8 cellular contexts compared by ENCODE assay signal in the genomic region with DNA sequence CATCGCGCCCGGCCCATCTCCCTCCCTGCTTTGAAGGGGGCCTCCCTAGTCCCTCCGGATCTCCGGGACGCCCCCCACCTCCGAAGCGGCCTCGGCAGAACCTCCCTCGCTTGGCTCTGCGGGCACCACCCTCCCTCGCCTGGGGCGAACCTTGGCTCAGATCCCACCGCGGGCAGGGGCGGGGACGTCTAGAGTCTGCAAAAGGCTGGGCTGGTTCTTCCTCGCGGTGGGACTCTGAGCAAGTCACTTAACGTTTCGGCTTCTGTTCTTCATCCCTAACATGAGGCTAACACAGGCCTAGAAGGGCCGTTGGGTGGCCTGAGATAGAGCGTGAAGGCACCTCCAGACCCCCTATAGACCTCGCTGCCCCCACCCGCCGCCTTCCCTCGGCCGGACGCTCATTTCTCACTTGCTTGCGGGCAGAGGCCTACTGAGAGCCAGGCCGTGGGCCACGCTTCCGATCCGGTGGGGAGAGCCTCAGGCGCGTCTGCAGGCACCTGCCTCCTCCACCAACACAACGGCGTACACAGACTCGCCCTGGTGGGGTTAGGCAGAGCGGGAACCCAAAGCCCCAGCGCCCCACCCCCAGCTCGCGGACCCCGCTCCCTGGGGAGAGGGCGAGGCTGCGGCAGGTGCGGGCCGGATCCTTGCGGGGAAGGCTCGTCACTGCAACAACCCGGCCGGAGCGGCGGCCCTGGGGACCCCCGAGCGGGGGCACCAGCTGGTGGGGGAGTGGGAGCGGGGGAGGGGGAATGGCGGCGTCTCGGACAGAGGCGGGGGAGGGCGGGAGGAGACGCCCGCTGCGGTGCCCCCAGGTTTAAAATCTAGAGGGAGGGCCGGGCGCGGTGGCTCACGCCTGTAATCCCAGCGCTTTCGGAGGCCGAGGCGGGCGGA. TPM values are rescaled to one million over a fixed set of nuclear protein-coding genes. Genes with fewer than 3 reads are reported as not detected.
DNase-seq lines count a peak whose midpoint lies in the region; ATAC-seq, FAIRE-seq and TF ChIP-seq lines count a peak whose summit lies in the region.

No MANE protein-coding gene starts in this region.

- no peaks in the 10 kb centered on the region for H3K9me3 ChIP-seq in Peyer's patch
- H3K9me3 ChIP-seq in cardiac muscle cell (ENCODE audit: low read depth), result no peaks in the 10 kb centered on the region
- H3K9me3 ChIP-seq in vagina, result no peaks in the 10 kb centered on the region

- H3K27me3 ChIP-seq in Peyer's patch (no peaks in the 10 kb centered on the region), cardiac muscle cell (no peaks in the 10 kb centered on the region), vagina (no peaks in the 10 kb centered on the region)

- TF ChIP-seq CTCF in Peyer's patch (IDR thresholded peaks at IDR 0.05) (peak in 1 of 6 experiments; percentile 2), cardiac muscle cell (IDR thresholded peaks at IDR 0.05; ENCODE audit: low read depth, low read length) (no peak), vagina (IDR thresholded peaks at IDR 0.05) (no peak)

- TF ChIP-seq POLR2A in GM12891 (IDR thresholded peaks at IDR 0.05; ENCODE audit: low read depth, low read length), result no peak
- TF ChIP-seq POLR2A in Peyer's patch (IDR thresholded peaks at IDR 0.05), result peak; percentile 20 to 48
- TF ChIP-seq POLR2A in vagina (IDR thresholded peaks at IDR 0.05), result peak in 1 of 2 donors; percentile 5

- peak overlapping the region; percentile 88 to 99 (median 94) for H3K27ac ChIP-seq in Peyer's patch
- H3K27ac ChIP-seq in cardiac muscle cell, result peak overlapping the region; percentile 99
- peak overlapping the region; percentile 98 for H3K27ac ChIP-seq in vagina

- ATAC-seq in HG02973 (IDR thresholded peaks at IDR 0.05; ENCODE audit: unreplicated experiment) (no peak), GM21381 (IDR thresholded peaks at IDR 0.05; ENCODE audit: unreplicated experiment) (no peak)

- H3K4me3 ChIP-seq in Peyer's patch (peak overlapping the region; percentile 63 to 88 (median 73)), cardiac muscle cell (peak overlapping the region; percentile 33), vagina (peak overlapping the region; percentile 70 to 96)

- H3K36me3 ChIP-seq in Peyer's patch (peaks cover 0 to 20% (median 0%) of the 10 kb centered on the region in 3 donors), cardiac muscle cell (peaks cover 2% of the 10 kb centered on the region), vagina (peaks cover 0 to 16% of the 10 kb centered on the region in 2 donors)

- DNase-seq in GM12891 (ENCODE audit: insufficient read length, low spot score) (peak; percentile 69), Peyer's patch (peak; percentile 78 to 93 (median 91)), cardiac muscle cell (ENCODE audit: low read depth in 1 of 2, low spot score in 1 of 2) (peak; percentile 48 to 49), retina (peak; percentile 64), vagina (ENCODE audit: extremely low spot score in 2 of 2) (no peak)
- peak; percentile 84 for DNase-seq in activated naive CD4-positive, alpha-beta T cell treated with Interleukin-2 at 50 U/mL for 16 hours

- peak; percentile 95 for FAIRE-seq in GM12891 (lab: Jason Lieb, UNC)

- H3K4me1 ChIP-seq in Peyer's patch (peaks cover 3 to 70% (median 26%) of the 10 kb centered on the region in 4 donors), cardiac muscle cell (ENCODE audit: low read depth) (peaks cover 9% of the 10 kb centered on the region), vagina (peaks cover 73% of the 10 kb centered on the region)

- intact Hi-C loops in vagina (cut with DNase I), result loop anchor here (1.0 kb wide), 1 partner anchor 31 kb away; the partner anchor contains the start of gene CRK

TF ChIP-seq in GM12891, 5 proteins besides CTCF, POLR2A, EP300 and RAD21:
- TF ChIP-seq POLR2AphosphoS5 (IDR thresholded peaks at IDR 0.05; ENCODE audit: low read depth, low read length), result 0 out of 2 replicates have a peak, but pooled peaks have one; percentile 5
- no peak for TF ChIP-seq PAX5 (IDR thresholded peaks at IDR 0.05; ENCODE audit: insufficient read depth, low read length, severe bottlenecking)

RNA-seq across cellular contexts. Expression of gene MYO1C, which starts 5.4 kb away (rescaled TPM):
- polyA plus RNA-seq in GM12891 (2012; ENCODE audit: low read depth, missing spikeins), result 50.6 TPM
- 100 to 1,000 TPM; 144 to 232 (median 179) TPM for total RNA-seq in Peyer's patch
- 43.7 and 63.9 TPM in 2 replicates for total RNA-seq in cardiac muscle cell
- polyA plus RNA-seq in cardiac muscle cell, result 34.1 and 58.4 TPM in 2 replicates
- 118 TPM for total RNA-seq in vagina

RNA-seq across cellular contexts. Expression of gene INPP5K, which starts 29.4 kb away (rescaled TPM):
- 14.0 TPM for polyA plus RNA-seq in GM12891 (2012; ENCODE audit: low read depth, missing spikeins)
- total RNA-seq in Peyer's patch (100 to 1,000 TPM in 1 of 4 donors, 10 to 100 TPM in 3; 60.9 to 163 (median 64.7) TPM), cardiac muscle cell (22.5 and 24.6 TPM in 2 replicates), vagina (96.0 TPM)
- polyA plus RNA-seq in cardiac muscle cell, result 13.8 and 18.1 TPM in 2 replicates

RNA-seq across cellular contexts. Expression of gene CRK, which starts 31.0 kb away (rescaled TPM):
- 4.2 TPM for polyA plus RNA-seq in GM12891 (2012; ENCODE audit: low read depth, missing spikeins)
- 10 to 100 TPM; 33.0 to 66.2 (median 59.5) TPM for total RNA-seq in Peyer's patch
- total RNA-seq in cardiac muscle cell, result 25.0 and 28.7 TPM in 2 replicates
- polyA plus RNA-seq in cardiac muscle cell, result 33.1 and 46.0 TPM in 2 replicates
- 57.5 TPM for total RNA-seq in vagina

Comparison
In these comparisons a context has a peak if more than half of its experiments do, and no peak if none do; other contexts are left out.
1. DNase-seq: peak in GM12891 (single experiment), Peyer's patch (3 of 3), activated naive CD4-positive, alpha-beta T cell treated with Interleukin-2 at 50 U/mL for 16 hours (single experiment), cardiac muscle cell (2 of 2) and retina (single experiment); none in vagina (0 of 2).
2. H3K4me3 ChIP-seq: peak in every context shown above with its lines; median percentile 83 in vagina; 73 in Peyer's patch; 33 in cardiac muscle cell.
3. Peak in every context shown above with its lines, with median percentiles within 50 percentile points of each other: H3K27ac ChIP-seq.